In genomic region chr4:41141910-41142309, GRCh38 we compare ENCODE assay signal across 10 cellular contexts.
DNase-seq lines count a peak whose midpoint lies in the region; ATAC-seq and TF ChIP-seq lines count a peak whose summit lies in the region.
"Had no signal": no experiment of that assay in that cellular context is flagged by ENCODE, and none has a peak within 500 bp of the region (broad histone marks: within the 10 kb centered on the region; RNA-seq: fewer than 3 reads in every experiment).

No MANE protein-coding gene starts in this region.

- H3K27me3 Mint-ChIP-seq in natural killer cell (ENCODE audit: low read depth in 2 of 2) = no peaks in the 10 kb centered on the region

- peaks cover 11 to 35% of the 10 kb centered on the region in 2 experiments for H3K4me1 ChIP-seq in SK-N-SH (ENCODE audit: control insufficient read depth in 1 of 2, insufficient read depth in 2 of 2, low read depth in 1 of 2, low read length in 1 of 2)

- no peaks in the 10 kb centered on the region for H3K9me2 ChIP-seq in SK-N-SH

- peak overlapping the region; percentile 88 to 97; a peak in 3 of 4 replicates for H3K27ac ChIP-seq in SK-N-SH (ENCODE audit: low read depth in 2 of 2, low read length in 1 of 2)
- H3K27ac ChIP-seq: BLaER1 treated with 17β-estradiol and CSF1 and Interleukin-3, amounts not matched to agents 10 nM and 100 nM had no signal

- H4K20me1 ChIP-seq in SK-N-SH (ENCODE audit: insufficient read depth) = no peaks in the 10 kb centered on the region

- H2AFZ ChIP-seq in SK-N-SH (ENCODE audit: low read depth) = no peak overlapping the region

- H3K9me3 ChIP-seq in SK-N-SH = no peaks in the 10 kb centered on the region

- H3K4me3 Mint-ChIP-seq in natural killer cell = no peak overlapping the region

- H3K9me3 Mint-ChIP-seq in activated naive CD4-positive, alpha-beta T cell treated with anti-CD3 and anti-CD28 coated beads, Interleukin-2, amount 50 U/mL, for 72 hours = no peaks in the 10 kb centered on the region
- H3K9me3 Mint-ChIP-seq in natural killer cell = no peaks in the 10 kb centered on the region

- intact Hi-C loops in sciatic nerve (cut with DNase I) = no loop called here
- intact Hi-C loops in natural killer cell (cut with micrococcal nuclease) = no loop called here

- no peak for TF ChIP-seq RAD21 in SK-N-SH (IDR thresholded peaks at IDR 0.05; ENCODE audit: low read length)

- DNase-seq in AG10803 (ENCODE audit: low read depth) = peak; percentile 86
- no peak for DNase-seq in SK-N-SH
- DNase-seq in fibroblast of mammary gland (ENCODE audit: low read depth) = peak; percentile 98
- peak; percentile 64 for DNase-seq in pulmonary artery endothelial cell (ENCODE audit: low read depth, low spot score)
- no peak for DNase-seq in activated naive CD4-positive, alpha-beta T cell treated with anti-CD3 and anti-CD28 coated beads, Interleukin-2, amount 50 U/mL, for 72 hours (ENCODE audit: low spot score in 2 of 2)
- DNase-seq in sciatic nerve (ENCODE audit: low spot score) = no peak
- DNase-seq in natural killer cell = no peak
- no peak for DNase-seq in NCI-H2171 (lab: John Stamatoyannopoulos, UW)
- DNase-seq: erythroblast had no signal

- H3K27ac Mint-ChIP-seq in activated naive CD4-positive, alpha-beta T cell treated with anti-CD3 and anti-CD28 coated beads, Interleukin-2, amount 50 U/mL, for 72 hours = peak overlapping the region in 1 of 2 donors; percentile 61
- no peak overlapping the region for H3K27ac Mint-ChIP-seq in natural killer cell

- TF ChIP-seq CTCF in AG10803 (conservative IDR thresholded peaks at IDR 0.05; ENCODE audit: low read length) = no peak
- no peak for TF ChIP-seq CTCF in SK-N-SH (IDR thresholded peaks at IDR 0.05)
- TF ChIP-seq CTCF in fibroblast of mammary gland (conservative IDR thresholded peaks at IDR 0.05; ENCODE audit: control insufficient read depth, insufficient read depth, low read depth, low read length) = no peak
- TF ChIP-seq CTCF in natural killer cell (IDR thresholded peaks at IDR 0.05) = no peak

- POLR2A ChIA-PET in SK-N-SH (lab: Yijun Ruan, JAX) = no interaction called here

- CTCF ChIA-PET in SK-N-SH (lab: Yijun Ruan, JAX) = no interaction called here

- no peaks in the 10 kb centered on the region for H3K27me3 ChIP-seq in SK-N-SH (ENCODE audit: insufficient read depth)
- H3K27me3 ChIP-seq: BLaER1 treated with 17β-estradiol and CSF1 and Interleukin-3, amounts not matched to agents 10 nM and 100 nM had no signal

- peak overlapping the region; percentile 77; the same call in 1 of the 2 replicates for H3K4me2 ChIP-seq in SK-N-SH
- H3K4me2 ChIP-seq: BLaER1 treated with 17β-estradiol and CSF1 and Interleukin-3, amounts not matched to agents 10 nM and 100 nM had no signal

- H3K4me1 Mint-ChIP-seq in natural killer cell = no peaks in the 10 kb centered on the region

- H3K9ac ChIP-seq in SK-N-SH = peak overlapping the region; percentile 63; the same call in 1 of the 2 replicates
- H3K9ac ChIP-seq: BLaER1 treated with 17β-estradiol and CSF1 and Interleukin-3, amounts not matched to agents 10 nM and 100 nM had no signal

- no peaks in the 10 kb centered on the region for H3K36me3 Mint-ChIP-seq in activated naive CD4-positive, alpha-beta T cell treated with anti-CD3 and anti-CD28 coated beads, Interleukin-2, amount 50 U/mL, for 72 hours
- no peaks in the 10 kb centered on the region for H3K36me3 Mint-ChIP-seq in natural killer cell

- peaks cover 88% of the 10 kb centered on the region for H3K79me2 ChIP-seq in SK-N-SH (ENCODE audit: insufficient read depth)

- no peak overlapping the region for H3K4me3 ChIP-seq in AG10803 (ENCODE audit: low read length)
- no peak overlapping the region for H3K4me3 ChIP-seq in SK-N-SH (ENCODE audit: low read depth in 2 of 2, low read length in 1 of 2)
- no peak overlapping the region for H3K4me3 ChIP-seq in fibroblast of mammary gland (ENCODE audit: control insufficient read depth, low read depth, low read length)
- H3K4me3 ChIP-seq: BLaER1 treated with 17β-estradiol and CSF1 and Interleukin-3, amounts not matched to agents 10 nM and 100 nM had no signal

- ATAC-seq in activated naive CD4-positive, alpha-beta T cell treated with anti-CD3 and anti-CD28 coated beads, Interleukin-2, amount 50 U/mL, for 72 hours = no peak
- ATAC-seq in sciatic nerve = no peak
- ATAC-seq in natural killer cell = no peak

- peaks cover 67% of the 10 kb centered on the region for H3F3A ChIP-seq in SK-N-SH (replicated peaks; ENCODE audit: insufficient read depth)

- WGBS in SK-N-SH (ENCODE audit: low lambda C conversion rate) = 14% methylated on average over 1 of the region's 1 CpG

- H3K36me3 ChIP-seq in SK-N-SH (replicated peaks in 1 of 2; ENCODE audit: control insufficient read depth in 1 of 2, insufficient read depth in 2 of 2, low read length in 1 of 2) = peaks cover 0 to 36% of the 10 kb centered on the region in 2 experiments

- TF ChIP-seq EP300 in SK-N-SH (IDR thresholded peaks at IDR 0.05; ENCODE audit: borderline replicate concordance in 1 of 2, low read depth in 1 of 2, low read length in 1 of 2) = peak in 1 of 2 experiments; percentile 65; a peak in 1 of 4 replicates

TF ChIP-seq in SK-N-SH, 30 proteins besides CTCF, POLR2A, EP300 and RAD21:
- no peak for TF ChIP-seq RFX5 (IDR thresholded peaks at IDR 0.05; ENCODE audit: low read length)
- peak; percentile 67 for TF ChIP-seq NFIC (IDR thresholded peaks at IDR 0.05; ENCODE audit: borderline replicate concordance)
- peak; percentile 50; the same call in 1 of the 2 replicates for TF ChIP-seq RXRA (IDR thresholded peaks at IDR 0.05; ENCODE audit: borderline replicate concordance, low read depth)
- peak; percentile 76 for TF ChIP-seq JUND (IDR thresholded peaks at IDR 0.05)
- no peak for TF ChIP-seq MXI1 (IDR thresholded peaks at IDR 0.05; ENCODE audit: low read depth, low read length)
- TF ChIP-seq TCF12 (IDR thresholded peaks at IDR 0.05) = peak; percentile 73
- TF ChIP-seq FOSL2 (IDR thresholded peaks at IDR 0.05; ENCODE audit: borderline replicate concordance, low read depth) = peak; percentile 64; the same call in 1 of the 2 replicates
- TF ChIP-seq POLR2AphosphoS5 (IDR thresholded peaks at IDR 0.05; ENCODE audit: low read depth, low read length) = peak; percentile 31; the same call in 1 of the 2 replicates
- peak; percentile 68; the same call in 1 of the 2 replicates for TF ChIP-seq YY1 (IDR thresholded peaks at IDR 0.05; ENCODE audit: low read depth)
- peak; percentile 43; the same call in 1 of the 2 replicates for TF ChIP-seq TEAD4 (IDR thresholded peaks at IDR 0.05; ENCODE audit: borderline replicate concordance, insufficient read depth)
- TF ChIP-seq, protein P1, sequence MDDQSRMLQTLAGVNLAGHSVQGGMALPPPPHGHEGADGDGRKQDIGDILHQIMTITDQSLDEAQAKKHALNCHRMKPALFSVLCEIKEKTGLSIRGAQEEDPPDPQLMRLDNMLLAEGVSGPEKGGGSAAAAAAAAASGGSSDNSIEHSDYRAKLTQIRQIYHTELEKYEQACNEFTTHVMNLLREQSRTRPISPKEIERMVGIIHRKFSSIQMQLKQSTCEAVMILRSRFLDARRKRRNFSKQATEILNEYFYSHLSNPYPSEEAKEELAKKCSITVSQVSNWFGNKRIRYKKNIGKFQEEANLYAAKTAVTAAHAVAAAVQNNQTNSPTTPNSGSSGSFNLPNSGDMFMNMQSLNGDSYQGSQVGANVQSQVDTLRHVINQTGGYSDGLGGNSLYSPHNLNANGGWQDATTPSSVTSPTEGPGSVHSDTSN (IDR thresholded peaks at IDR 0.05) = peak; percentile 85
- TF ChIP-seq NRF1 (IDR thresholded peaks at IDR 0.05; ENCODE audit: low read depth, low read length) = no peak

Comparison
In these comparisons a context has a peak if more than half of its experiments do, and no peak if none do; other contexts are left out.
1. DNase-seq: peak in AG10803 (single experiment), fibroblast of mammary gland (single experiment) and pulmonary artery endothelial cell (single experiment); none in SK-N-SH (single experiment), activated naive CD4-positive, alpha-beta T cell treated with anti-CD3 and anti-CD28 coated beads, Interleukin-2, amount 50 U/mL, for 72 hours (0 of 2), sciatic nerve (single experiment), natural killer cell (single experiment) and NCI-H2171 (single experiment).